ENCODE assay signal across 8 cellular contexts in the genomic region with DNA sequence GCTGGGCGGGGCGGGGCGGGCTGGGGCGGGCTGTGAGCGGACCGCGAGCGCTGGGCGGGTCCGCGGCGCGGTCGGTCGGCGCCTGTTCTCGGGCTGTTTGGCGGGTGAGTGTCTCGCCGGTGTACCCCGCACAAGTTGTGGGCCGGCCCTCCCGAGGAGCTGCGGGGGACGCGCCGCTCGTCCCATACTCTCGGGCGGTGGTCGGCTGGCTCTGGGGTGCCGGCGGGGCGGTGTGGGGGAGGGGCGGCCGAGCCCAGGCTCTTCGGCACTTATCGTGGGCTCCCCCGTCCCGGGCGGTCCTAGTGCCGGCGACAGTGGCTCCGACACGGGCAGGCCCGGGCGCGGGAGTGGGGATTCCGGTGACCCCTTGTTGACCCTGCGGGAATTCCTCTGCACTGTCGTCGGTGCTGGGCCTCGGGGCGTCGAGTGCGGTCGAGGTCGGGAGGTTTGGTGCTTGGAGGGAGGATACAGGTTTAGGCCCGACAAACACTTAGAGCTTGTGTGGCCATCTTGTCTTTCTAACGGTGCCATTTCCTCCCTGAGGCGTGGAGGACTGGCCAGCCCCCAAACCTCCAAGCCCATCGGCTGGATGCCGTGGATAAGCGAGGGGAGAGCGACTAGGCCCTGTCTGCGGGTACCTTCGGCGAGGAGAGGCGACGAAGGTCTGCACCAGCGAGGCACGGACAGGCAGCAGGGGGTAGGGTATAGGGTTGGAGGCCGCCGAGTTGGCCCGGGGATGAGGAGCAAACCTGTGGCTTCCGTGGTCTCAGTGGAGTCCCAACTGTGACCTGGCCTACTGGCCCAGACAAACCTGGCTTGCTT. TPM values are rescaled to one million over a fixed set of nuclear protein-coding genes. Genes with fewer than 3 reads are reported as not detected.
A peak's percentile ranks its signal among the peaks of the same experiment; 100 is the strongest.
DNase-seq lines count a peak whose midpoint lies in the region; ATAC-seq, FAIRE-seq and TF ChIP-seq lines count a peak whose summit lies in the region.

A gene (plus strand): TSS at position 47 of the 822 bp plus-strand sequence. CDS start 8,308 bp downstream, outside the sequence.

- no peaks in the 10 kb centered on the region for H3K9me3 Mint-ChIP-seq in CD4-positive, CD25-positive, alpha-beta regulatory T cell
- H3K9me3 Mint-ChIP-seq in activated naive CD8-positive, alpha-beta T cell treated with anti-CD3 and anti-CD28 coated beads, Interleukin-2, amount 10 ng/mL, durations not matched to agents 7 days and 5 days: no peaks in the 10 kb centered on the region

- POLR2A ChIA-PET in RWPE1 (lab: Yijun Ruan, JAX; ENCODE audit: low non-redundant PET): interaction anchor here (0.5 to 1.1 kb wide), 2 partner anchors 13 to 26 kb away, joined by 3 to 5 read pairs; no protein-coding TSS in a partner anchor
- POLR2A ChIA-PET in activated naive CD8-positive, alpha-beta T cell treated with anti-CD3 and anti-CD28 coated beads, Interleukin-2, amount 10 ng/mL, durations not matched to agents 7 days and 5 days (lab: Charles Lee): interaction anchor here (0.6 to 2.2 kb wide), 11 partner anchors 9 to 214 kb away, joined by 3 to 8 read pairs (median 4); a partner anchor contains a TSS

- H3K4me3 ChIP-seq in CD4-positive, CD25-positive, alpha-beta regulatory T cell (ENCODE audit: low read depth, low read length): peak within 1 kb of the TSS; percentile 96
- peak within 1 kb of the TSS; percentile 68 to 93 (median 76) for H3K4me3 ChIP-seq in heart right ventricle

- peak; percentile 35 for FAIRE-seq in GM19239 (lab: Jason Lieb, UNC)

- H3K4me3 Mint-ChIP-seq in CD4-positive, CD25-positive, alpha-beta regulatory T cell: peak within 1 kb of the TSS; percentile 95 to 100 (median 98)
- H3K4me3 Mint-ChIP-seq in activated naive CD8-positive, alpha-beta T cell treated with anti-CD3 and anti-CD28 coated beads, Interleukin-2, amount 10 ng/mL, durations not matched to agents 7 days and 5 days: peak within 1 kb of the TSS; percentile 100

- 0 to 1% methylated on average over 73 to 75 of the region's 76 CpGs for WGBS in heart right ventricle, 2 donors

- no peaks in the 10 kb centered on the region for H3K36me3 ChIP-seq in CD4-positive, CD25-positive, alpha-beta regulatory T cell (ENCODE audit: control insufficient read depth, insufficient read depth, low read length)
- no peaks in the 10 kb centered on the region for H3K36me3 ChIP-seq in heart right ventricle

- peak within 1 kb of the TSS; percentile 99 to 100 (median 99) for H3K27ac Mint-ChIP-seq in CD4-positive, CD25-positive, alpha-beta regulatory T cell
- peak within 1 kb of the TSS; percentile 100 for H3K27ac Mint-ChIP-seq in activated naive CD8-positive, alpha-beta T cell treated with anti-CD3 and anti-CD28 coated beads, Interleukin-2, amount 10 ng/mL, durations not matched to agents 7 days and 5 days

- CTCF ChIA-PET in RWPE1 (lab: Yijun Ruan, JAX): interaction anchor here (0.5 to 1.0 kb wide), 2 partner anchors 14 to 34 kb away, joined by 3 to 5 read pairs; no protein-coding TSS in a partner anchor

- ATAC-seq in CD4-positive, CD25-positive, alpha-beta regulatory T cell (ENCODE audit: low read depth in 2 of 2): peak; percentile 40
- ATAC-seq in HG03439 (IDR thresholded peaks at IDR 0.05; ENCODE audit: unreplicated experiment): peak; percentile 37
- peak; percentile 61 for ATAC-seq in activated naive CD8-positive, alpha-beta T cell treated with anti-CD3 and anti-CD28 coated beads, Interleukin-2, amount 10 ng/mL, durations not matched to agents 7 days and 5 days (ENCODE audit: low read depth)
- peak; percentile 45 to 74 (median 56) for ATAC-seq in heart right ventricle

- peaks cover 6% of the 10 kb centered on the region for H3K27me3 Mint-ChIP-seq in CD4-positive, CD25-positive, alpha-beta regulatory T cell
- H3K27me3 Mint-ChIP-seq in activated naive CD8-positive, alpha-beta T cell treated with anti-CD3 and anti-CD28 coated beads, Interleukin-2, amount 10 ng/mL, durations not matched to agents 7 days and 5 days: no peaks in the 10 kb centered on the region

- peaks cover 58% of the 10 kb centered on the region for H3K4me1 ChIP-seq in CD4-positive, CD25-positive, alpha-beta regulatory T cell (ENCODE audit: control insufficient read depth, insufficient read depth, low read length, poor library complexity, severe bottlenecking)
- peaks cover 8 to 80% (median 67%) of the 10 kb centered on the region in 9 donors for H3K4me1 ChIP-seq in heart right ventricle

- H3K27ac ChIP-seq in CD4-positive, CD25-positive, alpha-beta regulatory T cell (ENCODE audit: insufficient read depth, low read length, poor library complexity, severe bottlenecking): peak within 1 kb of the TSS; percentile 98
- H3K27ac ChIP-seq in RWPE1 (peak within 1 kb of the TSS; percentile 94), heart right ventricle (peak within 1 kb of the TSS; percentile 89 to 99 (median 96))

- H3K4me1 Mint-ChIP-seq in CD4-positive, CD25-positive, alpha-beta regulatory T cell: peaks cover 37 to 83% (median 63%) of the 10 kb centered on the region in 4 donors
- H3K4me1 Mint-ChIP-seq in activated naive CD8-positive, alpha-beta T cell treated with anti-CD3 and anti-CD28 coated beads, Interleukin-2, amount 10 ng/mL, durations not matched to agents 7 days and 5 days: peaks cover 52% of the 10 kb centered on the region

- TF ChIP-seq CTCF in RWPE1 (conservative IDR thresholded peaks at IDR 0.05; ENCODE audit: low read depth) (no peak), heart right ventricle (IDR thresholded peaks at IDR 0.05) (no peak)

- DNase-seq in CD4-positive, CD25-positive, alpha-beta regulatory T cell: peak in 2 of 3 donors; percentile 83 to 90
- DNase-seq in GM19239 (ENCODE audit: insufficient read length, low spot score) (no peak), RWPE1 (ENCODE audit: low spot score) (no peak), heart right ventricle (peak in 1 of 2 donors; percentile 73), pulmonary artery endothelial cell (ENCODE audit: low read depth, low spot score) (no peak), germinal center (ENCODE audit: low spot score) (no peak)
- peak; percentile 90 for DNase-seq in activated naive CD8-positive, alpha-beta T cell treated with anti-CD3 and anti-CD28 coated beads, Interleukin-2, amount 10 ng/mL, durations not matched to agents 7 days and 5 days

- H3K9me3 ChIP-seq in CD4-positive, CD25-positive, alpha-beta regulatory T cell (ENCODE audit: control insufficient read depth in 2 of 2, low read length in 2 of 2): no peaks in the 10 kb centered on the region
- H3K9me3 ChIP-seq in heart right ventricle: no peaks in the 10 kb centered on the region

- intact Hi-C loops in heart right ventricle (cut with DNase I): loop anchor here in 5 of 10 donors (2.0 to 5.0 kb wide), 4 partner anchors 35 to 44 kb away; no protein-coding TSS in a partner anchor

- H3K36me3 Mint-ChIP-seq in CD4-positive, CD25-positive, alpha-beta regulatory T cell: peaks cover 10% of the 10 kb centered on the region
- peaks cover 24% of the 10 kb centered on the region for H3K36me3 Mint-ChIP-seq in activated naive CD8-positive, alpha-beta T cell treated with anti-CD3 and anti-CD28 coated beads, Interleukin-2, amount 10 ng/mL, durations not matched to agents 7 days and 5 days

- no peaks in the 10 kb centered on the region for H3K27me3 ChIP-seq in CD4-positive, CD25-positive, alpha-beta regulatory T cell (ENCODE audit: control insufficient read depth, insufficient read depth, low read length)
- no peaks in the 10 kb centered on the region for H3K27me3 ChIP-seq in heart right ventricle

RNA-seq across cellular contexts. Expression of the gene that starts here (rescaled TPM):
- 191 TPM for total RNA-seq in CD4-positive, CD25-positive, alpha-beta regulatory T cell
- 100 to 1,000 TPM; 131 to 186 (median 159) TPM for polyA plus RNA-seq in CD4-positive, CD25-positive, alpha-beta regulatory T cell
- total RNA-seq in activated naive CD8-positive, alpha-beta T cell treated with anti-CD3 and anti-CD28 coated beads, Interleukin-2, amount 10 ng/mL, durations not matched to agents 7 days and 5 days: 100 to 1,000 TPM; 259 to 275 TPM
- total RNA-seq in heart right ventricle (100 to 1,000 TPM; 177 to 249 (median 194) TPM), pulmonary artery endothelial cell (499 and 544 TPM in 2 replicates)
- 100 to 1,000 TPM; 100 to 128 TPM for polyA plus RNA-seq in heart right ventricle

Comparison
In these comparisons a context has a peak if more than half of its experiments do, and no peak if none do; other contexts are left out.
1. DNase-seq: peak in CD4-positive, CD25-positive, alpha-beta regulatory T cell (2 of 3) and activated naive CD8-positive, alpha-beta T cell treated with anti-CD3 and anti-CD28 coated beads, Interleukin-2, amount 10 ng/mL, durations not matched to agents 7 days and 5 days (single experiment); none in GM19239 (single experiment), RWPE1 (single experiment), pulmonary artery endothelial cell (single experiment) and germinal center (single experiment).
2. Peak in every context shown above with its lines, with median percentiles within 50 percentile points of each other: ATAC-seq and H3K27ac ChIP-seq.